ENCODE assay signal across 8 cellular contexts in genomic region chr12:31728289-31728916, GRCh38. TPM values are rescaled to one million over a fixed set of nuclear protein-coding genes. Genes with fewer than 3 reads are reported as not detected.
DNase-seq lines count a peak whose midpoint lies in the region; ATAC-seq and TF ChIP-seq lines count a peak whose summit lies in the region.

No MANE protein-coding gene starts in this region.

- H3K4me1 Mint-ChIP-seq in activated CD4-positive, alpha-beta T cell treated with anti-CD3 and anti-CD28 coated beads, Interleukin-2, amount 10 ng/mL, durations not matched to agents 24 days and 14 days: peaks cover 40% of the 10 kb centered on the region

- H2AFZ ChIP-seq in osteoblast (ENCODE audit: low read length): peak overlapping the region; percentile 93

- H3K4me2 ChIP-seq in osteoblast (ENCODE audit: insufficient read depth, low read length): peak overlapping the region; percentile 94

- peak overlapping the region; percentile 88 for H3K27ac ChIP-seq in HUES48 (ENCODE audit: low read depth, low read length)
- peak overlapping the region; percentile 92 for H3K27ac ChIP-seq in osteoblast (ENCODE audit: low read depth, low read length)

- no peak for TF ChIP-seq CTCF in osteoblast (IDR thresholded peaks at IDR 0.05; ENCODE audit: extremely low read depth, low read depth, low read length)

- H3K36me3 ChIP-seq in HUES48 (ENCODE audit: control insufficient read depth, insufficient read depth, low read length): no peaks in the 10 kb centered on the region
- H3K36me3 ChIP-seq in osteoblast (ENCODE audit: insufficient read depth, low read length): no peaks in the 10 kb centered on the region

- peak overlapping the region; percentile 99 for H3K27ac Mint-ChIP-seq in activated CD4-positive, alpha-beta T cell treated with anti-CD3 and anti-CD28 coated beads, Interleukin-2, amount 10 ng/mL, durations not matched to agents 24 days and 14 days

- peaks cover 18% of the 10 kb centered on the region for H3K36me3 Mint-ChIP-seq in activated CD4-positive, alpha-beta T cell treated with anti-CD3 and anti-CD28 coated beads, Interleukin-2, amount 10 ng/mL, durations not matched to agents 24 days and 14 days (ENCODE audit: low read depth)

- peak overlapping the region; percentile 95 for H3K4me3 Mint-ChIP-seq in activated CD4-positive, alpha-beta T cell treated with anti-CD3 and anti-CD28 coated beads, Interleukin-2, amount 10 ng/mL, durations not matched to agents 24 days and 14 days

- H4K20me1 ChIP-seq in osteoblast (ENCODE audit: insufficient read depth, low read length): no peaks in the 10 kb centered on the region

- H3K4me1 ChIP-seq in HUES48 (ENCODE audit: control insufficient read depth, insufficient read depth, low read length): peaks cover 17% of the 10 kb centered on the region
- H3K4me1 ChIP-seq in osteoblast (ENCODE audit: insufficient read depth, low read length): peaks cover 35% of the 10 kb centered on the region

- no peaks in the 10 kb centered on the region for H3K27me3 Mint-ChIP-seq in activated CD4-positive, alpha-beta T cell treated with anti-CD3 and anti-CD28 coated beads, Interleukin-2, amount 10 ng/mL, durations not matched to agents 24 days and 14 days

- intact Hi-C loops in activated CD4-positive, alpha-beta T cell treated with anti-CD3 and anti-CD28 coated beads, Interleukin-2, amount 10 ng/mL, durations not matched to agents 24 days and 14 days (cut with micrococcal nuclease): loop anchor here (1.0 to 10.0 kb wide), 6 partner anchors 46 to 949 kb away; partner anchors contain the start of genes BICD1, DNM1L and RESF1

- H3K27me3 ChIP-seq in HUES48 (ENCODE audit: control insufficient read depth, insufficient read depth, low read length): no peaks in the 10 kb centered on the region
- no peaks in the 10 kb centered on the region for H3K27me3 ChIP-seq in osteoblast (ENCODE audit: insufficient read depth, low read length)

- ATAC-seq in GM18858 (IDR thresholded peaks at IDR 0.05; ENCODE audit: unreplicated experiment) (no peak), HG03045 (IDR thresholded peaks at IDR 0.05; ENCODE audit: unreplicated experiment) (no peak)

- peaks cover 3% of the 10 kb centered on the region for H3K79me2 ChIP-seq in osteoblast (ENCODE audit: insufficient read depth, low read length)

- H3K9me3 Mint-ChIP-seq in activated CD4-positive, alpha-beta T cell treated with anti-CD3 and anti-CD28 coated beads, Interleukin-2, amount 10 ng/mL, durations not matched to agents 24 days and 14 days: peaks cover 9% of the 10 kb centered on the region

- H3K9ac ChIP-seq in HUES48 (ENCODE audit: low read depth, low read length): no peak overlapping the region

- peak; percentile 49 for DNase-seq in activated CD4-positive, alpha-beta T cell treated with anti-CD3 and anti-CD28 coated beads for 48 hours
- no peak for DNase-seq in activated CD4-positive, alpha-beta T cell treated with anti-CD3 and anti-CD28 coated beads for 1 hour
- DNase-seq in activated CD4-positive, alpha-beta T cell treated with anti-CD3 and anti-CD28 coated beads, Interleukin-2, amount 10 ng/mL, durations not matched to agents 24 days and 14 days: no peak
- peak; percentile 67 for DNase-seq in germinal center (ENCODE audit: low spot score)
- DNase-seq in osteoblast (ENCODE audit: insufficient read length, low spot score, missing footprints): no peak

- peak overlapping the region; percentile 79 for H3K4me3 ChIP-seq in HUES48 (ENCODE audit: low read depth, low read length)
- peak overlapping the region; percentile 85 for H3K4me3 ChIP-seq in osteoblast (ENCODE audit: insufficient read depth, low read length)

- no peaks in the 10 kb centered on the region for H3K9me3 ChIP-seq in HUES48 (ENCODE audit: control insufficient read depth, insufficient read depth, low read length)
- H3K9me3 ChIP-seq in osteoblast (ENCODE audit: low read depth, low read length): no peaks in the 10 kb centered on the region

RNA-seq across cellular contexts. Expression of gene AMN1, which starts 0.4 kb away (rescaled TPM):
- total RNA-seq in activated CD4-positive, alpha-beta T cell treated with anti-CD3 and anti-CD28 coated beads, Interleukin-2, amount 10 ng/mL, durations not matched to agents 24 days and 14 days: 2.3 and 2.4 TPM in 2 replicates
- total RNA-seq in osteoblast: 5.4 and 5.6 TPM in 2 replicates

Comparison
In these comparisons a context has a peak if more than half of its experiments do, and no peak if none do; other contexts are left out.
1. DNase-seq: peak in activated CD4-positive, alpha-beta T cell treated with anti-CD3 and anti-CD28 coated beads for 48 hours (single experiment) and germinal center (single experiment); none in activated CD4-positive, alpha-beta T cell treated with anti-CD3 and anti-CD28 coated beads for 1 hour (single experiment), activated CD4-positive, alpha-beta T cell treated with anti-CD3 and anti-CD28 coated beads, Interleukin-2, amount 10 ng/mL, durations not matched to agents 24 days and 14 days (single experiment) and osteoblast (single experiment).